ENCODE assay signal across 16 cellular contexts in the genomic region with DNA sequence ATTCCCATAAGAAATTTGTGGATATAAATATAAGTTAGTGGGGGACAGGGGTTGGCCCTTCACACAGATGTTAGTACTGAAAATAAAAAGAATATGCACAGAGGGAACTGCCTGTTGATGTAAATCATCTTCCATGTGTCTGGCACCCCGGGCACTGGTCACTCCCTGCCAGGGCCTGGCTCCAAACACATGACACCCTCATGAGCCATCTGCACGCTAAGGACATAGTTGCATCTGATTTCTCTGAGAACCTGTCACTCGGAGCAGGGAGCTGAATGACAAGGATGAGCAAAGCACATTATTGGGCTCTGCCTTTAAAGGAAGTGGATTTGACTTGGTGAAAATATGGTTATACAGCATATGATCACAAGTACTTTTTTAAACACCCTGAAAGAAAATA.
DNase-seq lines count a peak whose midpoint lies in the region; ATAC-seq and TF ChIP-seq lines count a peak whose summit lies in the region.
"Had no signal": no experiment of that assay in that cellular context is flagged by ENCODE, and none has a peak within 500 bp of the region (broad histone marks: within the 10 kb centered on the region; RNA-seq: fewer than 3 reads in every experiment).

No MANE protein-coding gene starts in this region.

- H3K4me1 ChIP-seq in right atrium auricular region (no peaks in the 10 kb centered on the region), psoas muscle (no peaks in the 10 kb centered on the region)

- H3K27ac ChIP-seq in right atrium auricular region (no peak overlapping the region), epithelial cell of prostate (peak overlapping the region; percentile 98), psoas muscle (no peak overlapping the region)

- DNase-seq in left cardiac atrium (peak; percentile 36), right atrium auricular region (ENCODE audit: low spot score) (no peak), MG63 (peak; percentile 26), epithelial cell of prostate (ENCODE audit: low read depth, low spot score) (no peak), psoas muscle (peak; percentile 20 to 78), occipital lobe (lab: John Stamatoyannopoulos, UW) (no peak), NCI-H1092 (lab: John Stamatoyannopoulos, UW) (no peak), superior temporal gyrus (ENCODE audit: extremely low spot score) (no peak)
- DNase-seq: AML-193, COR-L47, DMS53, HCEC 1CT, NCI-H1417 treated with DMSO at 0.1 percent for 48 hours, NCI-H2029, NCI-H2171 had no signal

- H3K9me3 ChIP-seq in right atrium auricular region = no peaks in the 10 kb centered on the region
- H3K9me3 ChIP-seq in MG63 = no peaks in the 10 kb centered on the region
- H3K9me3 ChIP-seq in psoas muscle = no peaks in the 10 kb centered on the region

- no peak for TF ChIP-seq CTCF in right atrium auricular region (IDR thresholded peaks at IDR 0.05)
- no peak for TF ChIP-seq CTCF in psoas muscle (IDR thresholded peaks at IDR 0.05)

- H3K4me3 ChIP-seq in right atrium auricular region (no peak overlapping the region), MG63 (no peak overlapping the region), psoas muscle (no peak overlapping the region)
- H3K4me3 ChIP-seq: A549 had no signal

- H3K36me3 ChIP-seq in right atrium auricular region (no peaks in the 10 kb centered on the region), MG63 (no peaks in the 10 kb centered on the region), psoas muscle (ENCODE audit: insufficient read depth in 1 of 2, low read depth in 1 of 2) (no peaks in the 10 kb centered on the region)

- H3K27me3 ChIP-seq in right atrium auricular region (no peaks in the 10 kb centered on the region), MG63 (no peaks in the 10 kb centered on the region), psoas muscle (ENCODE audit: insufficient read depth in 3 of 3, low read length in 2 of 3) (no peaks in the 10 kb centered on the region)

- intact Hi-C loops in left cardiac atrium (cut with DNase I) (loop anchor here in 1 of 2 donors (10.0 kb wide), 1 partner anchor 87 kb away; no protein-coding TSS in a partner anchor), psoas muscle (cut with DNase I) (no loop called here)

- 16 to 25% (median 19%) methylated on average over 3 of the region's 3 CpGs for WGBS in psoas muscle, 3 donors

- peak; percentile 76 to 91 for ATAC-seq in left cardiac atrium
- peak; percentile 97 to 99 (median 98) for ATAC-seq in psoas muscle
- ATAC-seq: A549 had no signal

Comparison
In these comparisons a context has a peak if more than half of its experiments do, and no peak if none do; other contexts are left out.
1. DNase-seq: peak in left cardiac atrium (single experiment), MG63 (single experiment) and psoas muscle (2 of 2); none in right atrium auricular region (single experiment), epithelial cell of prostate (single experiment), occipital lobe (single experiment), NCI-H1092 (single experiment) and superior temporal gyrus (single experiment).